ENCODE assay signal across 8 cellular contexts in the genomic region with DNA sequence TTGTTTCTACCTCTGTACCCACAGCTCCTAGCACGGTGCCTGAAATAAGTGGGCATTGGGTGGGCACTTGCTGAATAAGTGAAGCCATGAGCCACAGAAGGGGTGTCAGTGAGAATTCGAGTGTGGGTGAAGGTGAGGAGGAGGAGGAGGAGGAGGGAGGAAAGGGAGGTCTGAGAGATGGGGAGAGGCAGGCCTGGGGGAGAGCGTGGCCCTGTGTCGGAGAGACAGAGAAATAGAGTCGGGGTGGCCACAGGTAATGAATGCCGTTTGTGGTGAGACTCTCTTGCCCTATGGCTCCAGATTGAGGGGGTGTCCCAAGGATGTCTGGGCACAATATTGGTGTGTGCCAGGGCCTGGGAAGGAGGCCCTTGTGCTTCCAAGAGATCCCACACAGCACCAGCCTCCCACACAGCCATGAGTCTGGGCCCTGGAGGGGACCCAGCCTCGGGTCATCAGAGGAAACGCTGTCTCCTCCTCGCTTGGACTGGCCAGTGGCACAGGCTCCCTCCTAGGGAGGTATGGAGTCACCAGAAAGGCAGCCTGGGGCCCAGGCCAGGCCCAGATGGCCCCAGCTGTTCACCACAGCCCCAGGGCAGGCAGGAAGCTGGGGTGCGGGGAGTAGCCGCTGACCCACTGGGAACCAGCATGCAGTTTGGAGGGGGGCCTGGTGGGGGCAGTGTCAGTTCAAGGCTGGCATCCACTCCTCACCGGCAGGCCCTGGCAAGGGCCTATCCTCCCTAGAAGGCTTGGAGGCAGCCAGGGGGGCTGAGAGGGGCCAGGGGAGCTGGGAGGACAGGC. TPM values are rescaled to one million over a fixed set of nuclear protein-coding genes. Genes with fewer than 3 reads are reported as not detected.
DNase-seq lines count a peak whose midpoint lies in the region; ATAC-seq and TF ChIP-seq lines count a peak whose summit lies in the region.

No MANE protein-coding gene starts in this region.

- peaks cover 43% of the 10 kb centered on the region for H3K4me1 Mint-ChIP-seq in stimulated activated effector memory CD8-positive, alpha-beta T cell treated with anti-CD3 and anti-CD28 coated beads, Interleukin-12 subunit alpha, Interleukin-12 subunit beta, amount 100 ng/mL, for 72 hours

- H3K27ac ChIP-seq in aorta (ENCODE audit: low read depth in 1 of 2, low read length in 2 of 2): no peak overlapping the region

- DNase-seq in A172 (ENCODE audit: low spot score) (peak; percentile 31), GM12865 (ENCODE audit: low read depth) (peak; percentile 13), UCSD-AML1 (lab: John Stamatoyannopoulos, UW; ENCODE audit: unreplicated experiment) (peak; percentile 52), head of caudate nucleus (peak in 36 of 42 donors; percentile 8 to 73 (median 32)), aorta (no peak), NCI-H2227 treated with DMSO at 0.1 percent for 48 hours (lab: John Stamatoyannopoulos, UW) (no peak)
- DNase-seq in stimulated activated effector memory CD8-positive, alpha-beta T cell treated with anti-CD3 and anti-CD28 coated beads, Interleukin-12 subunit alpha, Interleukin-12 subunit beta, amount 100 ng/mL, for 72 hours (ENCODE audit: low spot score in 2 of 2): no peak

- no peak for ATAC-seq in stimulated activated effector memory CD8-positive, alpha-beta T cell treated with anti-CD3 and anti-CD28 coated beads, Interleukin-12 subunit alpha, Interleukin-12 subunit beta, amount 100 ng/mL, for 72 hours
- ATAC-seq in GM21529 (IDR thresholded peaks at IDR 0.05; ENCODE audit: unreplicated experiment): no peak
- no peak for ATAC-seq in aorta (ENCODE audit: low FRiP score)

- intact Hi-C loops in head of caudate nucleus (cut with DNase I) (no loop called here), aorta (cut with DNase I) (no loop called here)

- no peak overlapping the region for H3K4me3 Mint-ChIP-seq in stimulated activated effector memory CD8-positive, alpha-beta T cell treated with anti-CD3 and anti-CD28 coated beads, Interleukin-12 subunit alpha, Interleukin-12 subunit beta, amount 100 ng/mL, for 72 hours

- H3K9me3 Mint-ChIP-seq in stimulated activated effector memory CD8-positive, alpha-beta T cell treated with anti-CD3 and anti-CD28 coated beads, Interleukin-12 subunit alpha, Interleukin-12 subunit beta, amount 100 ng/mL, for 72 hours: no peaks in the 10 kb centered on the region

- no peaks in the 10 kb centered on the region for H3K27me3 ChIP-seq in aorta (ENCODE audit: control insufficient read depth in 1 of 2, insufficient read depth in 2 of 2, low read length in 1 of 2)

- H3K36me3 ChIP-seq in aorta (ENCODE audit: control insufficient read depth in 1 of 2, insufficient read depth in 2 of 2, low read length in 1 of 2): no peaks in the 10 kb centered on the region

- H3K36me3 Mint-ChIP-seq in stimulated activated effector memory CD8-positive, alpha-beta T cell treated with anti-CD3 and anti-CD28 coated beads, Interleukin-12 subunit alpha, Interleukin-12 subunit beta, amount 100 ng/mL, for 72 hours: no peaks in the 10 kb centered on the region

- 79 to 84% methylated on average over 12 of the region's 12 CpGs for WGBS in aorta, 2 donors

- peak overlapping the region; percentile 70 for H3K27ac Mint-ChIP-seq in stimulated activated effector memory CD8-positive, alpha-beta T cell treated with anti-CD3 and anti-CD28 coated beads, Interleukin-12 subunit alpha, Interleukin-12 subunit beta, amount 100 ng/mL, for 72 hours

- no peak overlapping the region for H3K4me3 ChIP-seq in GM12865 (ENCODE audit: low read depth, low read length)
- no peak overlapping the region for H3K4me3 ChIP-seq in aorta (ENCODE audit: low read length in 2 of 2)

- peak; percentile 43 for TF ChIP-seq CTCF in GM12865 (IDR thresholded peaks at IDR 0.05; ENCODE audit: insufficient read depth, low read depth, low read length, missing control alignments)

- H3K4me1 ChIP-seq in aorta (ENCODE audit: control insufficient read depth in 1 of 2, insufficient read depth in 2 of 2, low read length in 2 of 2): no peaks in the 10 kb centered on the region

- no peaks in the 10 kb centered on the region for H3K9me3 ChIP-seq in aorta (ENCODE audit: control insufficient read depth, low read length)

RNA-seq across cellular contexts. Expression of a gene that starts 49.0 kb away (rescaled TPM):
- 0.31 and 0.69 TPM in 2 replicates for total RNA-seq in A172 (2014; rRNA removed; shearing (Covaris generic))
- 1 to 10 TPM; 4.7 to 5.3 TPM for total RNA-seq in aorta
- polyA plus RNA-seq in aorta: under 1 TPM; 0.15 to 0.38 TPM

Comparison
In these comparisons a context has a peak if more than half of its experiments do, and no peak if none do; other contexts are left out.
1. DNase-seq: peak in A172 (single experiment), GM12865 (single experiment), UCSD-AML1 (single experiment) and head of caudate nucleus (36 of 42); none in stimulated activated effector memory CD8-positive, alpha-beta T cell treated with anti-CD3 and anti-CD28 coated beads, Interleukin-12 subunit alpha, Interleukin-12 subunit beta, amount 100 ng/mL, for 72 hours (0 of 2), aorta (0 of 2) and NCI-H2227 treated with DMSO at 0.1 percent for 48 hours (single experiment).